Comparison of ENCODE assay signal across 19 cellular contexts in genomic region chr12:88472775-88473174, GRCh38.
DNase-seq lines count a peak whose midpoint lies in the region; ATAC-seq and TF ChIP-seq lines count a peak whose summit lies in the region.
"Had no signal": no experiment of that assay in that cellular context is flagged by ENCODE, and none has a peak within 500 bp of the region (broad histone marks: within the 10 kb centered on the region; RNA-seq: fewer than 3 reads in every experiment).

No MANE protein-coding gene starts in this region.

- H3K4me1 ChIP-seq in esophagus muscularis mucosa (peaks cover 0 to 41% (median 34%) of the 10 kb centered on the region in 4 donors), tibial nerve (peaks cover 0 to 16% (median 7%) of the 10 kb centered on the region in 4 donors)
- H3K4me1 ChIP-seq: BLaER1 treated with 17β-estradiol and CSF1 and Interleukin-3, amounts not matched to agents 10 nM and 100 nM; parathyroid adenoma had no signal

- ATAC-seq in GM18505 (IDR thresholded peaks at IDR 0.05; ENCODE audit: unreplicated experiment), result no peak
- ATAC-seq: activated CD8-positive, alpha-beta T cell treated with anti-CD3 and anti-CD28 coated beads for 36 hours had no signal

- H3K36me3 ChIP-seq in esophagus muscularis mucosa, result no peaks in the 10 kb centered on the region
- H3K36me3 ChIP-seq in tibial nerve, result no peaks in the 10 kb centered on the region
- H3K36me3 ChIP-seq: BLaER1 treated with 17β-estradiol and CSF1 and Interleukin-3, amounts not matched to agents 10 nM and 100 nM; suprapubic skin had no signal

- intact Hi-C loops in esophagus muscularis mucosa (cut with DNase I), result no loop called here

- H3K27ac ChIP-seq in esophagus muscularis mucosa (replicated peaks in 1 of 4) (peak overlapping the region in 3 of 4 donors; percentile 62 to 73 (median 65)), tibial nerve (no peak overlapping the region)
- H3K27ac ChIP-seq: BLaER1 treated with 17β-estradiol and CSF1 and Interleukin-3, amounts not matched to agents 10 nM and 100 nM; parathyroid adenoma; skin epidermis; suprapubic skin had no signal

- TF ChIP-seq EP300 in esophagus muscularis mucosa (IDR thresholded peaks at IDR 0.05), result no peak
- TF ChIP-seq EP300 in tibial nerve (IDR thresholded peaks at IDR 0.05), result no peak

- no peak overlapping the region for H3K4me3 ChIP-seq in esophagus muscularis mucosa
- no peak overlapping the region for H3K4me3 ChIP-seq in tibial nerve
- H3K4me3 ChIP-seq: BLaER1 treated with 17β-estradiol and CSF1 and Interleukin-3, amounts not matched to agents 10 nM and 100 nM; skin epidermis; suprapubic skin had no signal

- 62% methylated on average over 3 of the region's 3 CpGs for WGBS in esophagus muscularis mucosa
- WGBS in tibial nerve, 2 donors, result 70 to 74% methylated on average over 3 of the region's 3 CpGs

- TF ChIP-seq POLR2A in esophagus muscularis mucosa (IDR thresholded peaks at IDR 0.05; ENCODE audit: low read depth), result no peak
- no peak for TF ChIP-seq POLR2A in GM18505 (IDR thresholded peaks at IDR 0.05; ENCODE audit: borderline replicate concordance, extremely low read depth, insufficient read depth, insufficient read length)
- TF ChIP-seq POLR2A in tibial nerve (IDR thresholded peaks at IDR 0.05), result no peak

- peaks cover 0 to 5% (median 0%) of the 10 kb centered on the region in 4 donors for H3K9me3 ChIP-seq in esophagus muscularis mucosa
- H3K9me3 ChIP-seq in tibial nerve, result peaks cover 0 to 9% (median 0%) of the 10 kb centered on the region in 4 donors
- H3K9me3 ChIP-seq: BLaER1 treated with 17β-estradiol and CSF1 and Interleukin-3, amounts not matched to agents 10 nM and 100 nM; suprapubic skin had no signal

- DNase-seq in ELR (ENCODE audit: low read depth) (peak; percentile 81), NCI-H69 (lab: John Stamatoyannopoulos, UW) (peak; percentile 50), esophagus muscularis mucosa (ENCODE audit: extremely low spot score) (no peak), renal cortical epithelial cell (ENCODE audit: low read depth) (peak; percentile 54), tibial nerve (ENCODE audit: low spot score in 2 of 2) (no peak)
- no peak for DNase-seq in effector CD8-positive, alpha-beta T cell (lab: John Stamatoyannopoulos, UW)
- DNase-seq: activated B cell treated with CpG ODN at 0.5 μM for 24 hours; activated CD8-positive, alpha-beta T cell treated with anti-CD3 and anti-CD28 coated beads for 36 hours; endodermal cell; H9; MM.1S; NCI-H1694 treated with DMSO at 0.1 percent for 48 hours; SIG-M5; stimulated activated CD4-positive, alpha-beta T cell treated with anti-CD3 and anti-CD28 coated beads, Interleukin-4, amount 100 ng/mL, for 24 hours had no signal

- TF ChIP-seq CTCF in esophagus muscularis mucosa (IDR thresholded peaks at IDR 0.05) (no peak), tibial nerve (IDR thresholded peaks at IDR 0.05) (no peak)

- H3K27me3 ChIP-seq in esophagus muscularis mucosa, result no peaks in the 10 kb centered on the region
- H3K27me3 ChIP-seq in tibial nerve, result no peaks in the 10 kb centered on the region
- H3K27me3 ChIP-seq: BLaER1 treated with 17β-estradiol and CSF1 and Interleukin-3, amounts not matched to agents 10 nM and 100 nM; suprapubic skin had no signal

Comparison
In these comparisons a context has a peak if more than half of its experiments do, and no peak if none do; other contexts are left out.
1. DNase-seq: peak in ELR (single experiment), NCI-H69 (single experiment) and renal cortical epithelial cell (single experiment); none in esophagus muscularis mucosa (single experiment), tibial nerve (0 of 2) and effector CD8-positive, alpha-beta T cell (single experiment).
2. H3K27ac ChIP-seq: peak in esophagus muscularis mucosa (3 of 4); none in tibial nerve (0 of 4).